19 cellular contexts compared by ENCODE assay signal in genomic region chr3:175002732-175003143, GRCh38.
DNase-seq lines count a peak whose midpoint lies in the region; ATAC-seq, FAIRE-seq and TF ChIP-seq lines count a peak whose summit lies in the region.
"Had no signal": no experiment of that assay in that cellular context is flagged by ENCODE, and none has a peak within 500 bp of the region (broad histone marks: within the 10 kb centered on the region; RNA-seq: fewer than 3 reads in every experiment).

No MANE protein-coding gene starts in this region.

- no peak for DNase-seq in H54 (ENCODE audit: insufficient read length, low spot score)
- DNase-seq in T1000 (lab: John Stamatoyannopoulos, UW): peak; percentile 58
- DNase-seq in fibroblast of pulmonary artery (ENCODE audit: low read depth): peak; percentile 84
- DNase-seq in effector CD4-positive, alpha-beta T cell: no peak
- no peak for DNase-seq in WERI-Rb-1
- no peak for DNase-seq in GM13976 (ENCODE audit: low spot score)
- DNase-seq: activated CD4-positive, CD25-positive, alpha-beta regulatory T cell; activated CD8-positive, alpha-beta memory T cell treated with anti-CD3 and anti-CD28 coated beads, Interleukin-2, amount 50 U/mL, for 4 hours; activated naive CD4-positive, alpha-beta T cell treated with anti-CD3 and anti-CD28 coated beads, Interleukin-2, amount 50 U/mL, for 16 hours; Calu3; Kasumi-1; NCI-H1694 treated with DMSO at 0.1 percent for 48 hours; NCI-H524 treated with DMSO at 0.1 percent for 48 hours; right cardiac atrium; stimulated activated CD4-positive, alpha-beta T cell treated with anti-CD3 and anti-CD28 coated beads, Interleukin-4, amount 100 ng/mL, for 24 hours had no signal

- H3K4me3 ChIP-seq in fibroblast of pulmonary artery (replicated peaks; ENCODE audit: low read depth, low read length) (no peak overlapping the region), WERI-Rb-1 (ENCODE audit: low read depth, low read length) (no peak overlapping the region)
- H3K4me3 ChIP-seq: HAP-1, lung had no signal

- no peak for ATAC-seq in HG03571 (IDR thresholded peaks at IDR 0.05; ENCODE audit: unreplicated experiment)
- ATAC-seq: right cardiac atrium had no signal

- FAIRE-seq in H54 (lab: Jason Lieb, UNC): peak; percentile 45

- H3K9me3 ChIP-seq in WERI-Rb-1 (ENCODE audit: severe bottlenecking): no peaks in the 10 kb centered on the region
- H3K9me3 ChIP-seq: HAP-1 had no signal

- no peak overlapping the region for H3K27ac ChIP-seq in WERI-Rb-1
- H3K27ac ChIP-seq: HL-60 had no signal

- TF ChIP-seq POLR2A in H54 (IDR thresholded peaks at IDR 0.05; ENCODE audit: low read depth, low read length): no peak

- no peaks in the 10 kb centered on the region for H3K36me3 ChIP-seq in WERI-Rb-1
- H3K36me3 ChIP-seq: HAP-1 had no signal

- no peaks in the 10 kb centered on the region for H3K27me3 ChIP-seq in WERI-Rb-1 (ENCODE audit: insufficient read depth, low read depth, severe bottlenecking)

- TF ChIP-seq CTCF in fibroblast of pulmonary artery (IDR thresholded peaks at IDR 0.05; ENCODE audit: low read length, missing control alignments) (no peak), WERI-Rb-1 (IDR thresholded peaks at IDR 0.05; ENCODE audit: low read depth, low read length) (no peak), GM13976 (IDR thresholded peaks at IDR 0.05; ENCODE audit: borderline replicate concordance, control extremely low read depth, extremely low read depth, insufficient read depth, missing control alignments) (no peak)

- in situ Hi-C loops in GM13976 (cut with MboI; ENCODE audit: low sequenced_read_pairs, unreplicated experiment): no loop called here

Comparison
In these comparisons a context has a peak if more than half of its experiments do, and no peak if none do; other contexts are left out.
1. DNase-seq: peak in T1000 (single experiment) and fibroblast of pulmonary artery (single experiment); none in H54 (single experiment), effector CD4-positive, alpha-beta T cell (single experiment), WERI-Rb-1 (single experiment) and GM13976 (single experiment).